In the genomic region with DNA sequence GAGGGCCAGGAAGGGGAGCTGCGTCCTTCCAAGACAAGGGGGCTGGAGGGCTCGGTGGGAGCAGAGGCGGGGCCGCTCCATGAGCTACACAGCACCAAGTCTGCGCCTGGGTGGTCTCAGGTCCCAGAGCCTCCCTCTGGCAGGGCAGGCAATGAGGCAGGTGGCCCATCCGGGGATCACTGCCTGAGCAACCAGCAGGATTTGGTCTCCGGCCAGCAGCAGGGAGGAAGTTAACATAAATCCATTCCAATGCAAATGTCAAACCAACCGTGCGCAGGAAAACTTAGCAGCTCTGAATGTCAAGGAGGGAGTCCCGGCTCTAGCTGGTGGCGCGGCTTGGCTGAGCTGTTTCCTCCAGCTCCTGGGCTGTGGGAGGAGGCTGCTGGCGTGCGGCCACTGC, we compare ENCODE assay signal across 16 cellular contexts.
DNase-seq lines count a peak whose midpoint lies in the region; ATAC-seq lines count a peak whose summit lies in the region.
"Had no signal": no experiment of that assay in that cellular context is flagged by ENCODE, and none has a peak within 500 bp of the region (broad histone marks: within the 10 kb centered on the region; RNA-seq: fewer than 3 reads in every experiment).

No MANE protein-coding gene starts in this region.

- DNase-seq in DMS79 treated with DMSO at 0.1 percent for 48 hours (lab: John Stamatoyannopoulos, UW) (peak; percentile 82), NCI-H1048 (lab: John Stamatoyannopoulos, UW) (peak; percentile 9), cerebellar cortex (ENCODE audit: low spot score) (peak; percentile 71), middle frontal gyrus (ENCODE audit: extremely low spot score, low spot score) (peak; percentile 43), HuH-7.5 (ENCODE audit: low spot score) (no peak)
- no peak for DNase-seq in activated naive CD8-positive, alpha-beta T cell treated with anti-CD3 and anti-CD28 coated beads, Interleukin-2, amount 50 U/mL, for 24 hours
- DNase-seq: activated gamma-delta T cell; AML-193; brain microvascular endothelial cell; DMS53; effector memory CD4-positive, alpha-beta T cell; NCI-H1105; stimulated activated CD8-positive, alpha-beta memory T cell treated with anti-CD3 and anti-CD28 coated beads, Interleukin-4, amount 100 ng/mL, for 48 hours; thyroid gland had no signal

- no peaks in the 10 kb centered on the region for H3K36me3 Mint-ChIP-seq in activated naive CD8-positive, alpha-beta T cell treated with anti-CD3 and anti-CD28 coated beads, Interleukin-2, amount 50 U/mL, for 24 hours (ENCODE audit: low read depth)

- ATAC-seq in GM19035 (IDR thresholded peaks at IDR 0.05; ENCODE audit: unreplicated experiment) (no peak), GM19452 (IDR thresholded peaks at IDR 0.05; ENCODE audit: unreplicated experiment) (no peak)
- ATAC-seq in activated naive CD8-positive, alpha-beta T cell treated with anti-CD3 and anti-CD28 coated beads, Interleukin-2, amount 50 U/mL, for 24 hours: no peak

- H3K27ac Mint-ChIP-seq in activated naive CD8-positive, alpha-beta T cell treated with anti-CD3 and anti-CD28 coated beads, Interleukin-2, amount 50 U/mL, for 24 hours: no peak overlapping the region

- no peak overlapping the region for H3K4me3 Mint-ChIP-seq in activated naive CD8-positive, alpha-beta T cell treated with anti-CD3 and anti-CD28 coated beads, Interleukin-2, amount 50 U/mL, for 24 hours

- no peaks in the 10 kb centered on the region for H3K4me1 Mint-ChIP-seq in activated naive CD8-positive, alpha-beta T cell treated with anti-CD3 and anti-CD28 coated beads, Interleukin-2, amount 50 U/mL, for 24 hours

- peaks cover 7% of the 10 kb centered on the region for H3K27me3 Mint-ChIP-seq in activated naive CD8-positive, alpha-beta T cell treated with anti-CD3 and anti-CD28 coated beads, Interleukin-2, amount 50 U/mL, for 24 hours

- H3K9me3 Mint-ChIP-seq in activated naive CD8-positive, alpha-beta T cell treated with anti-CD3 and anti-CD28 coated beads, Interleukin-2, amount 50 U/mL, for 24 hours: no peaks in the 10 kb centered on the region

Comparison
In these comparisons a context has a peak if more than half of its experiments do, and no peak if none do; other contexts are left out.
1. DNase-seq: peak in DMS79 treated with DMSO at 0.1 percent for 48 hours (single experiment), NCI-H1048 (single experiment), cerebellar cortex (single experiment) and middle frontal gyrus (single experiment); none in HuH-7.5 (single experiment) and activated naive CD8-positive, alpha-beta T cell treated with anti-CD3 and anti-CD28 coated beads, Interleukin-2, amount 50 U/mL, for 24 hours (single experiment).